ENCODE assay signal across 8 cellular contexts in the genomic region with DNA sequence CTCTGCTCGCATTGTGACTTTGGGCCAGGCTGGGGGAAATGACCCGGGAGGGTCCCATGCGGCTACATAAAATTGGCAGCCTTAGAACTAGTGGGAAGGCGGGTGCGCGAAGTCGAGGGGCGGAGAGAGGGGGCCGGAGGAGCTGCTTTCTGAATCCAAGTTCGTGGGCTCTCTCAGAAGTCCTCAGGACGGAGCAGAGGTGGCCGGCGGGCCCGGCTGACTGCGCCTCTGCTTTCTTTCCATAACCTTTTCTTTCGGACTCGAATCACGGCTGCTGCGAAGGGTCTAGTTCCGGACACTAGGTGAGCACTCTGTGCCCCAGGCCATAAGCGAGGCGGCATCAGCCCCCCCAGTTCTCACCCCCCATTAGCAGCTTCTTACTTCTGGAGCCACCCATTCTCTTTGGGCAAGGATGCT. TPM values are rescaled to one million over a fixed set of nuclear protein-coding genes. Genes with fewer than 3 reads are reported as not detected.
DNase-seq lines count a peak whose midpoint lies in the region; ATAC-seq, FAIRE-seq and TF ChIP-seq lines count a peak whose summit lies in the region.

A gene with protein sequence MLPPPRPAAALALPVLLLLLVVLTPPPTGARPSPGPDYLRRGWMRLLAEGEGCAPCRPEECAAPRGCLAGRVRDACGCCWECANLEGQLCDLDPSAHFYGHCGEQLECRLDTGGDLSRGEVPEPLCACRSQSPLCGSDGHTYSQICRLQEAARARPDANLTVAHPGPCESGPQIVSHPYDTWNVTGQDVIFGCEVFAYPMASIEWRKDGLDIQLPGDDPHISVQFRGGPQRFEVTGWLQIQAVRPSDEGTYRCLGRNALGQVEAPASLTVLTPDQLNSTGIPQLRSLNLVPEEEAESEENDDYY (plus strand): TSS at position 176 of the 417 bp plus-strand sequence. CDS start 604 bp downstream, outside the sequence.

- H3K4me1 ChIP-seq in muscle layer of duodenum (ENCODE audit: control insufficient read depth in 1 of 2, insufficient read depth in 2 of 2, low read length in 2 of 2), result peaks cover 4 to 47% of the 10 kb centered on the region in 2 donors

- peak within 1 kb of the TSS; percentile 97 for H3K27ac ChIP-seq in muscle layer of duodenum (ENCODE audit: low read length)

- H3K9me3 Mint-ChIP-seq in IgD-negative memory B cell, result no peaks in the 10 kb centered on the region

- no peak for FAIRE-seq in RCC 7860 (lab: Jason Lieb, UNC)

- CTCF ChIA-PET in AG04449 (lab: Yijun Ruan, JAX), result interaction anchor here (0.7 to 34.2 kb wide), 11 partner anchors 8 to 720 kb away, joined by 3 to 1481 read pairs (median 13); partner anchors contain the start of genes LZTS2, PDZD7 and SFXN3

- H3K4me1 Mint-ChIP-seq in IgD-negative memory B cell, result peaks cover 15 to 25% (median 24%) of the 10 kb centered on the region in 3 donors

- peaks cover 15% of the 10 kb centered on the region for H3K27me3 Mint-ChIP-seq in IgD-negative memory B cell

- H3K4me3 Mint-ChIP-seq in IgD-negative memory B cell, result peak within 1 kb of the TSS; percentile 96 to 99 (median 98)

- ATAC-seq in omental fat pad (ENCODE audit: low FRiP score), result no peak

- TF ChIP-seq CTCF in AG04449 (IDR thresholded peaks at IDR 0.05; ENCODE audit: insufficient read depth, low read length, missing control alignments), result no peak
- TF ChIP-seq CTCF in choroid plexus epithelial cell (conservative IDR thresholded peaks at IDR 0.05; ENCODE audit: low read depth, low read length), result no peak
- no peak for TF ChIP-seq CTCF in omental fat pad (IDR thresholded peaks at IDR 0.05)

- H3K27me3 ChIP-seq in muscle layer of duodenum (ENCODE audit: low read depth, low read length), result no peaks in the 10 kb centered on the region

- H3K36me3 Mint-ChIP-seq in IgD-negative memory B cell, result no peaks in the 10 kb centered on the region

- H3K36me3 ChIP-seq in muscle layer of duodenum (ENCODE audit: control insufficient read depth in 1 of 2, insufficient read depth in 2 of 2, low read length in 2 of 2), result peaks cover 0 to 7% of the 10 kb centered on the region in 2 donors

- DNase-seq in AG04449 (ENCODE audit: low read depth, low spot score), result no peak
- no peak for DNase-seq in choroid plexus epithelial cell (ENCODE audit: low read depth)
- no peak for DNase-seq in RCC 7860 (ENCODE audit: low spot score)
- no peak for DNase-seq in omental fat pad (ENCODE audit: low spot score)
- no peak for DNase-seq in LoVo (ENCODE audit: low spot score)
- DNase-seq in cortex of kidney (lab: John Stamatoyannopoulos, UW), result no peak

- H3K4me3 ChIP-seq in AG04449 (ENCODE audit: low read depth, low read length), result peak within 1 kb of the TSS; percentile 96
- peak within 1 kb of the TSS; percentile 92 for H3K4me3 ChIP-seq in choroid plexus epithelial cell (ENCODE audit: low read depth, low read length)
- H3K4me3 ChIP-seq in muscle layer of duodenum (ENCODE audit: low read depth in 1 of 2, low read length in 2 of 2), result peak within 1 kb of the TSS; percentile 82 to 92

- H3K9me3 ChIP-seq in muscle layer of duodenum (ENCODE audit: control insufficient read depth in 1 of 2, low read length in 2 of 2), result no peaks in the 10 kb centered on the region

- H3K27ac Mint-ChIP-seq in IgD-negative memory B cell, result peak within 1 kb of the TSS; percentile 92 to 97 (median 96)

- POLR2A ChIA-PET in AG04449 (lab: Yijun Ruan, JAX), result interaction anchor here (0.7 to 3.5 kb wide), 4 partner anchors 10 to 95 kb away, joined by 3 to 16 read pairs (median 8); no protein-coding TSS in a partner anchor

RNA-seq across cellular contexts. Expression of the gene that starts here (rescaled TPM):
- polyA plus RNA-seq in IgD-negative memory B cell, result not detected
- total RNA-seq in omental fat pad, result 10 to 100 TPM in 1 of 4 donors, 1 to 10 TPM in 2, under 1 TPM in 1; 0.72 to 15.0 (median 1.6) TPM
